ENCODE assay signal across 1 cellular context in the genomic region with DNA sequence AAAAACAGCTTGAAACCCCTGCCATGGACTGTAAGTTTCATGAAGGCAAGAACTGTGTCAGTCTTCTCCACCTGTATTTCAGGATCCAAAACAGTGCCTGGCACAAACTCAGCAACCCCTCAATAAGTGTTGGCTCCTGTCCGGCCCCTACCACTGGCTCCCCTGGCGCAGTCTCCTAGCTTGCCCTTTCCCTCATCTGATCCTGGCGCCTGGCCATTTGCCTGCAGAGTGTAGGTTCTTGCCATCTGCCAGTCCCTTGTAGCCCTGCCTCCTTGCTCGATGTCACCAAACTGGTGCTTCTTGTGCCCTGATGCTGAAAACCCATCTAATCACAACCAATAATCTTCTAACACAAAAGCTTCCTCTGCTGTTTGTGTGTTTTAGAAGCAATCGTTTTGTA.
TF ChIP-seq lines count a peak whose summit lies in the region.

No MANE protein-coding gene starts in this region.

TF ChIP-seq in SK-N-SH treated with all-trans-retinoic acid at 6 μM for 48 hours, 23 proteins besides CTCF, POLR2A, EP300 and RAD21 (continued from another document):
- TF ChIP-seq, protein P1, sequence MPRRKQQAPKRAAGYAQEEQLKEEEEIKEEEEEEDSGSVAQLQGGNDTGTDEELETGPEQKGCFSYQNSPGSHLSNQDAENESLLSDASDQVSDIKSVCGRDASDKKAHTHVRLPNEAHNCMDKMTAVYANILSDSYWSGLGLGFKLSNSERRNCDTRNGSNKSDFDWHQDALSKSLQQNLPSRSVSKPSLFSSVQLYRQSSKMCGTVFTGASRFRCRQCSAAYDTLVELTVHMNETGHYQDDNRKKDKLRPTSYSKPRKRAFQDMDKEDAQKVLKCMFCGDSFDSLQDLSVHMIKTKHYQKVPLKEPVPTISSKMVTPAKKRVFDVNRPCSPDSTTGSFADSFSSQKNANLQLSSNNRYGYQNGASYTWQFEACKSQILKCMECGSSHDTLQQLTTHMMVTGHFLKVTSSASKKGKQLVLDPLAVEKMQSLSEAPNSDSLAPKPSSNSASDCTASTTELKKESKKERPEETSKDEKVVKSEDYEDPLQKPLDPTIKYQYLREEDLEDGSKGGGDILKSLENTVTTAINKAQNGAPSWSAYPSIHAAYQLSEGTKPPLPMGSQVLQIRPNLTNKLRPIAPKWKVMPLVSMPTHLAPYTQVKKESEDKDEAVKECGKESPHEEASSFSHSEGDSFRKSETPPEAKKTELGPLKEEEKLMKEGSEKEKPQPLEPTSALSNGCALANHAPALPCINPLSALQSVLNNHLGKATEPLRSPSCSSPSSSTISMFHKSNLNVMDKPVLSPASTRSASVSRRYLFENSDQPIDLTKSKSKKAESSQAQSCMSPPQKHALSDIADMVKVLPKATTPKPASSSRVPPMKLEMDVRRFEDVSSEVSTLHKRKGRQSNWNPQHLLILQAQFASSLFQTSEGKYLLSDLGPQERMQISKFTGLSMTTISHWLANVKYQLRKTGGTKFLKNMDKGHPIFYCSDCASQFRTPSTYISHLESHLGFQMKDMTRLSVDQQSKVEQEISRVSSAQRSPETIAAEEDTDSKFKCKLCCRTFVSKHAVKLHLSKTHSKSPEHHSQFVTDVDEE (CRISPR knock-in tag; IDR thresholded peaks at IDR 0.05) = no peak
- TF ChIP-seq TOX (CRISPR knock-in tag; IDR thresholded peaks at IDR 0.05; ENCODE audit: borderline replicate concordance) (no peak), TCF4 (CRISPR knock-in tag; IDR thresholded peaks at IDR 0.05; ENCODE audit: borderline replicate concordance) (no peak), CSDC2 (CRISPR knock-in tag; IDR thresholded peaks at IDR 0.05) (no peak), GLIS3 (CRISPR knock-in tag; IDR thresholded peaks at IDR 0.05) (no peak)
